ENCODE assay signal across 22 cellular contexts in genomic region chr12:109677323-109677722, GRCh38. TPM values are rescaled to one million over a fixed set of nuclear protein-coding genes. Genes with fewer than 3 reads are reported as not detected.
DNase-seq lines count a peak whose midpoint lies in the region; ATAC-seq, FAIRE-seq and TF ChIP-seq lines count a peak whose summit lies in the region.
"Had no signal": no experiment of that assay in that cellular context is flagged by ENCODE, and none has a peak within 500 bp of the region (broad histone marks: within the 10 kb centered on the region; RNA-seq: fewer than 3 reads in every experiment).

No MANE protein-coding gene starts in this region.

- H3K27ac Mint-ChIP-seq in activated T-helper 1 cell treated with anti-CD3 and anti-CD28 coated beads, Interleukin-12 subunit alpha, Interleukin-12 subunit beta, Interleukin-2, Interleukin-4 antibody, amounts not matched to agents 30 ng/mL and 10 ng/mL and 1 ng/mL, durations not matched to agents 14 hours and 24 hours and 36 hours, result no peak overlapping the region
- H3K27ac Mint-ChIP-seq: activated CD4-positive, alpha-beta T cell treated with anti-CD3 and anti-CD28 coated beads, Interleukin-2, amount 10 ng/mL, durations not matched to agents 7 days and 5 days; activated naive CD4-positive, alpha-beta T cell treated with anti-CD3 and anti-CD28 coated beads, Interleukin-2, amount 50 U/mL, for 72 hours had no signal

- in situ Hi-C loops in GM13976 (cut with MboI; ENCODE audit: low sequenced_read_pairs, unreplicated experiment), result no loop called here

- no peaks in the 10 kb centered on the region for H3K36me3 ChIP-seq in kidney (ENCODE audit: control insufficient read depth in 1 of 2, insufficient read depth in 2 of 2, low read length in 2 of 2)
- H3K36me3 ChIP-seq: ascending aorta had no signal

- intact Hi-C loops in kidney (cut with DNase I), result no loop called here
- intact Hi-C loops in activated T-helper 1 cell treated with anti-CD3 and anti-CD28 coated beads, Interleukin-12 subunit alpha, Interleukin-12 subunit beta, Interleukin-2, Interleukin-4 antibody, amounts not matched to agents 30 ng/mL and 10 ng/mL and 1 ng/mL, durations not matched to agents 14 hours and 24 hours and 36 hours (cut with micrococcal nuclease), result no loop called here

- H3K4me3 Mint-ChIP-seq in activated T-helper 1 cell treated with anti-CD3 and anti-CD28 coated beads, Interleukin-12 subunit alpha, Interleukin-12 subunit beta, Interleukin-2, Interleukin-4 antibody, amounts not matched to agents 30 ng/mL and 10 ng/mL and 1 ng/mL, durations not matched to agents 14 hours and 24 hours and 36 hours, result no peak overlapping the region
- H3K4me3 Mint-ChIP-seq: activated CD4-positive, alpha-beta T cell treated with anti-CD3 and anti-CD28 coated beads, Interleukin-2, amount 10 ng/mL, durations not matched to agents 7 days and 5 days; neural crest cell had no signal

- FAIRE-seq in D721Med (lab: Jason Lieb, UNC) (peak; percentile 92), kidney (lab: Jason Lieb, UNC) (no peak)
- FAIRE-seq: GM19239, keratinocyte had no signal

- no peak overlapping the region for H3K27ac ChIP-seq in kidney (ENCODE audit: low read depth in 2 of 2, low read length in 2 of 2)
- H3K27ac ChIP-seq: ascending aorta, C4-2B had no signal

- no peak overlapping the region for H3K4me3 ChIP-seq in kidney (ENCODE audit: low read length in 2 of 2)
- H3K4me3 ChIP-seq: ascending aorta, lung had no signal

- H3K9me3 Mint-ChIP-seq in activated T-helper 1 cell treated with anti-CD3 and anti-CD28 coated beads, Interleukin-12 subunit alpha, Interleukin-12 subunit beta, Interleukin-2, Interleukin-4 antibody, amounts not matched to agents 30 ng/mL and 10 ng/mL and 1 ng/mL, durations not matched to agents 14 hours and 24 hours and 36 hours, result no peaks in the 10 kb centered on the region
- H3K9me3 Mint-ChIP-seq: activated CD4-positive, alpha-beta T cell treated with anti-CD3 and anti-CD28 coated beads, Interleukin-2, amount 10 ng/mL, durations not matched to agents 7 days and 5 days; activated naive CD4-positive, alpha-beta T cell treated with anti-CD3 and anti-CD28 coated beads, Interleukin-2, amount 50 U/mL, for 72 hours; neural crest cell had no signal

- TF ChIP-seq CTCF in D721Med (IDR thresholded peaks at IDR 0.05; ENCODE audit: insufficient read depth, missing control alignments) (no peak), kidney (IDR thresholded peaks at IDR 0.05; ENCODE audit: borderline replicate concordance, extremely low read depth, insufficient read depth) (no peak), GM13976 (IDR thresholded peaks at IDR 0.05; ENCODE audit: borderline replicate concordance, control extremely low read depth, extremely low read depth, insufficient read depth, missing control alignments) (no peak)

- DNase-seq in D721Med (ENCODE audit: insufficient read length, low spot score) (no peak), NCI-H146 (lab: John Stamatoyannopoulos, UW) (peak; percentile 98), NCI-H748 (lab: John Stamatoyannopoulos, UW; ENCODE audit: unreplicated experiment) (peak; percentile 100), kidney (peak; percentile 31), NCI-H187 treated with DMSO at 0.1 percent for 48 hours (lab: John Stamatoyannopoulos, UW) (no peak), GM13976 (ENCODE audit: low spot score) (no peak)
- DNase-seq in activated T-helper 1 cell treated with anti-CD3 and anti-CD28 coated beads, Interleukin-12 subunit alpha, Interleukin-12 subunit beta, Interleukin-2, Interleukin-4 antibody, amounts not matched to agents 30 ng/mL and 10 ng/mL and 1 ng/mL, durations not matched to agents 14 hours and 24 hours and 36 hours (ENCODE audit: low spot score), result no peak
- DNase-seq: activated CD4-positive, alpha-beta T cell treated with anti-CD3 and anti-CD28 coated beads, Interleukin-2, amount 10 ng/mL, durations not matched to agents 7 days and 5 days; IMR-90; NCI-H1092 treated with DMSO at 0.1 percent for 48 hours; NCI-H510A treated with DMSO at 0.1 percent for 48 hours; trophoblast cell had no signal

- no peaks in the 10 kb centered on the region for H3K4me1 ChIP-seq in kidney (ENCODE audit: control insufficient read depth in 1 of 2, insufficient read depth in 1 of 2, low read depth in 1 of 2, low read length in 2 of 2)
- H3K4me1 ChIP-seq: ascending aorta had no signal

- H3K36me3 Mint-ChIP-seq in activated T-helper 1 cell treated with anti-CD3 and anti-CD28 coated beads, Interleukin-12 subunit alpha, Interleukin-12 subunit beta, Interleukin-2, Interleukin-4 antibody, amounts not matched to agents 30 ng/mL and 10 ng/mL and 1 ng/mL, durations not matched to agents 14 hours and 24 hours and 36 hours (ENCODE audit: low read depth), result no peaks in the 10 kb centered on the region
- H3K36me3 Mint-ChIP-seq: activated naive CD4-positive, alpha-beta T cell treated with anti-CD3 and anti-CD28 coated beads, Interleukin-2, amount 50 U/mL, for 72 hours had no signal

- H3K4me1 Mint-ChIP-seq in activated T-helper 1 cell treated with anti-CD3 and anti-CD28 coated beads, Interleukin-12 subunit alpha, Interleukin-12 subunit beta, Interleukin-2, Interleukin-4 antibody, amounts not matched to agents 30 ng/mL and 10 ng/mL and 1 ng/mL, durations not matched to agents 14 hours and 24 hours and 36 hours (ENCODE audit: low read depth), result no peaks in the 10 kb centered on the region
- H3K4me1 Mint-ChIP-seq: activated CD4-positive, alpha-beta T cell treated with anti-CD3 and anti-CD28 coated beads, Interleukin-2, amount 10 ng/mL, durations not matched to agents 7 days and 5 days had no signal

- peaks cover 16% of the 10 kb centered on the region for H3K27me3 Mint-ChIP-seq in activated T-helper 1 cell treated with anti-CD3 and anti-CD28 coated beads, Interleukin-12 subunit alpha, Interleukin-12 subunit beta, Interleukin-2, Interleukin-4 antibody, amounts not matched to agents 30 ng/mL and 10 ng/mL and 1 ng/mL, durations not matched to agents 14 hours and 24 hours and 36 hours (ENCODE audit: insufficient read depth)

- H3K9ac ChIP-seq in kidney (ENCODE audit: low read length in 2 of 2), result no peak overlapping the region

- no peaks in the 10 kb centered on the region for H3K9me3 ChIP-seq in kidney (ENCODE audit: control insufficient read depth in 1 of 2, low read length in 2 of 2)
- H3K9me3 ChIP-seq: ascending aorta had no signal

- no peak for ATAC-seq in HG03135 (IDR thresholded peaks at IDR 0.05; ENCODE audit: unreplicated experiment)
- ATAC-seq: activated naive CD4-positive, alpha-beta T cell treated with anti-CD3 and anti-CD28 coated beads, Interleukin-2, amount 50 U/mL, for 72 hours; SK-N-SH treated with all-trans-retinoic acid at 6 μM for 48 hours had no signal

RNA-seq across cellular contexts. Expression of gene FAM222A, which starts 36.3 kb away (rescaled TPM):
- 3.7 TPM for total RNA-seq in kidney
- 12.5 TPM for polyA plus RNA-seq in kidney (ENCODE audit: insufficient read depth, low read depth, low replicate concordance)
- total RNA-seq in activated T-helper 1 cell treated with anti-CD3 and anti-CD28 coated beads, Interleukin-12 subunit alpha, Interleukin-12 subunit beta, Interleukin-2, Interleukin-4 antibody, amounts not matched to agents 30 ng/mL and 10 ng/mL and 1 ng/mL, durations not matched to agents 14 hours and 24 hours and 36 hours, result 2.4 TPM in 2 replicates
- total RNA-seq: fibroblast of lung had no signal

Comparison
In these comparisons a context has a peak if more than half of its experiments do, and no peak if none do; other contexts are left out.
1. DNase-seq: peak in NCI-H146 (single experiment), NCI-H748 (single experiment) and kidney (single experiment); none in D721Med (single experiment), activated T-helper 1 cell treated with anti-CD3 and anti-CD28 coated beads, Interleukin-12 subunit alpha, Interleukin-12 subunit beta, Interleukin-2, Interleukin-4 antibody, amounts not matched to agents 30 ng/mL and 10 ng/mL and 1 ng/mL, durations not matched to agents 14 hours and 24 hours and 36 hours (single experiment), NCI-H187 treated with DMSO at 0.1 percent for 48 hours (single experiment) and GM13976 (single experiment).